In genomic region chr19:28504727-28505126, GRCh38 we compare ENCODE assay signal across 21 cellular contexts.
"Had no signal": no experiment of that assay in that cellular context is flagged by ENCODE, and none has a peak within 500 bp of the region (broad histone marks: within the 10 kb centered on the region; RNA-seq: fewer than 3 reads in every experiment).

No MANE protein-coding gene starts in this region.

- ATAC-seq: activated CD4-positive, alpha-beta T cell treated with anti-CD3 and anti-CD28 coated beads for 36 hours; activated T-cell treated with anti-CD3 and anti-CD28 coated beads, Interleukin-2, amount 50 U/mL, for 4 hours; left lobe of liver; lower lobe of right lung; right cardiac atrium; stimulated activated effector memory CD8-positive, alpha-beta T cell treated with anti-CD3 and anti-CD28 coated beads, Interleukin-12 subunit alpha, Interleukin-12 subunit beta, amount 100 ng/mL, for 72 hours; stimulated activated naive CD8-positive, alpha-beta T cell treated with anti-CD3 and anti-CD28 coated beads, Interleukin-15, amount 100 ng/mL, for 72 hours had no signal

- H3K36me3 ChIP-seq: heart right ventricle, lower lobe of right lung, tibial artery had no signal

- H3K27ac ChIP-seq: heart right ventricle, lower lobe of right lung, parathyroid adenoma, tibial artery had no signal

- H2AFZ ChIP-seq: parathyroid adenoma had no signal

- H3K9me3 ChIP-seq: lower lobe of right lung, tibial artery had no signal

- H3K4me3 Mint-ChIP-seq: activated B cell treated with CpG ODN at 0.5 μM for 24 hours; activated CD4-positive, alpha-beta T cell treated with anti-CD3 and anti-CD28 coated beads for 36 hours; activated T-cell treated with anti-CD3 and anti-CD28 coated beads, Interleukin-2, amount 50 U/mL, for 4 hours; stimulated activated effector memory CD8-positive, alpha-beta T cell treated with anti-CD3 and anti-CD28 coated beads, Interleukin-12 subunit alpha, Interleukin-12 subunit beta, amount 100 ng/mL, for 72 hours; stimulated activated naive CD8-positive, alpha-beta T cell treated with anti-CD3 and anti-CD28 coated beads, Interleukin-15, amount 100 ng/mL, for 72 hours had no signal

- H3K27ac Mint-ChIP-seq: activated B cell treated with CpG ODN at 0.5 μM for 24 hours; activated CD4-positive, alpha-beta T cell treated with anti-CD3 and anti-CD28 coated beads for 36 hours; naive B cell; stimulated activated effector memory CD8-positive, alpha-beta T cell treated with anti-CD3 and anti-CD28 coated beads, Interleukin-12 subunit alpha, Interleukin-12 subunit beta, amount 100 ng/mL, for 72 hours; stimulated activated naive CD8-positive, alpha-beta T cell treated with anti-CD3 and anti-CD28 coated beads, Interleukin-15, amount 100 ng/mL, for 72 hours had no signal

- DNase-seq: activated B cell treated with CpG ODN at 0.5 μM for 24 hours; activated CD4-positive, alpha-beta T cell treated with anti-CD3 and anti-CD28 coated beads for 36 hours; activated CD4-positive, alpha-beta T cell treated with anti-CD3 and anti-CD28 coated beads, Interleukin-2, amount 50 U/mL, for 4 hours; activated CD8-positive, alpha-beta memory T cell treated with anti-CD3 and anti-CD28 coated beads for 24 hours; activated CD8-positive, alpha-beta memory T cell treated with anti-CD3 and anti-CD28 coated beads, Interleukin-2, amount 50 U/mL, for 4 hours; activated naive CD4-positive, alpha-beta T cell treated with Interleukin-2 at 50 U/mL for 16 hours; activated T-cell treated with anti-CD3 and anti-CD28 coated beads, Interleukin-2, amount 50 U/mL, for 4 hours; amygdala; cortex of kidney; heart right ventricle; lower lobe of right lung; naive B cell; right cardiac atrium; stimulated activated CD4-positive, alpha-beta T cell treated with anti-CD3 and anti-CD28 coated beads, Interleukin-2, amount 100 ng/mL, for 24 hours; stimulated activated naive CD8-positive, alpha-beta T cell treated with anti-CD3 and anti-CD28 coated beads, Interleukin-15, amount 100 ng/mL, for 72 hours; T-helper 1 cell; T-helper 9 cell; tibial artery had no signal

- H3K36me3 Mint-ChIP-seq: naive B cell; stimulated activated effector memory CD8-positive, alpha-beta T cell treated with anti-CD3 and anti-CD28 coated beads, Interleukin-12 subunit alpha, Interleukin-12 subunit beta, amount 100 ng/mL, for 72 hours had no signal

- H3K27me3 ChIP-seq: tibial artery had no signal

- H3K4me3 ChIP-seq: heart right ventricle, lower lobe of right lung, tibial artery had no signal

- H3K27me3 Mint-ChIP-seq: activated B cell treated with CpG ODN at 0.5 μM for 24 hours; stimulated activated naive CD8-positive, alpha-beta T cell treated with anti-CD3 and anti-CD28 coated beads, Interleukin-15, amount 100 ng/mL, for 72 hours had no signal

- H3K4me1 Mint-ChIP-seq: activated B cell treated with CpG ODN at 0.5 μM for 24 hours had no signal

- H3K9ac ChIP-seq: parathyroid adenoma had no signal

- H3K9me3 Mint-ChIP-seq: activated B cell treated with CpG ODN at 0.5 μM for 24 hours; activated T-cell treated with anti-CD3 and anti-CD28 coated beads, Interleukin-2, amount 50 U/mL, for 4 hours; stimulated activated naive CD8-positive, alpha-beta T cell treated with anti-CD3 and anti-CD28 coated beads, Interleukin-15, amount 100 ng/mL, for 72 hours had no signal

- H3K4me1 ChIP-seq: parathyroid adenoma, tibial artery had no signal
